Comparison of ENCODE assay signal across 8 cellular contexts in the genomic region with DNA sequence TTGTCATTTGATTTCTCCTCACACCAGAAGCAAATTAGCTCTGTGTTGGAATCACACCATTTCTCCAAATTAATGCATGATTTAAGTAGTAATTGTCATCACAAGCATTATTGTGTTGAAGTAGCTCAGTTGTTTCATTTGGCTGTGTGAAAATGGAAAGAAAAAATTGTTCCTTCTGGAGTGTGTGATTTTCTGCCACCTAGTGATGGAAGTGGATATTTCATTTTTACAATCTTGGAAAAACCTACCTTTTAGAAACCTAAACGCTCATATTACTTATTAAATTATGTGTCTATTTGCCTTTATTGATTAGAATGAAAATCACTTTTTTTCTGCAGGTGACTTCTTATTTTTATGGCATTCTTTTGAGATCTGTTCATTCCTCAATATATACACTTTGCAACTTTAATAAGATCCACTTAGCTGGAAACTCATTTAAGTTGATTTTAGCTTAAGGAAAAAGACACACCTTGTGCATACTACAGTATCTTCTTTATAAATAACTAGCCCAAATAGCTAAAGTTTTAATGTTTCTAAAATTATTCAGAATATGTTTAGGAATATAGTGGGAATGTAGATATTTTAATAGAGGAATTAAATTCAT. TPM values are rescaled to one million over a fixed set of nuclear protein-coding genes. Genes with fewer than 3 reads are reported as not detected.
DNase-seq lines count a peak whose midpoint lies in the region; ATAC-seq and TF ChIP-seq lines count a peak whose summit lies in the region.

No MANE protein-coding gene starts in this region.

- no peak for TF ChIP-seq POLR2A in upper lobe of left lung (IDR thresholded peaks at IDR 0.05)

- no peaks in the 10 kb centered on the region for H3K27me3 ChIP-seq in upper lobe of left lung

- no peaks in the 10 kb centered on the region for H3K4me1 ChIP-seq in upper lobe of left lung

- TF ChIP-seq EP300 in upper lobe of left lung (IDR thresholded peaks at IDR 0.05): no peak

- WGBS in upper lobe of left lung, 2 donors: 18 to 35% methylated on average over 1 of the region's 1 CpG

- peak in 4 of 6 experiments; percentile 36 to 44 (median 38) for TF ChIP-seq CTCF in upper lobe of left lung (IDR thresholded peaks at IDR 0.05)

- DNase-seq in GM03348 (ENCODE audit: low spot score) (peak; percentile 25), SHP77 treated with DMSO at 0.1 percent for 48 hours (lab: John Stamatoyannopoulos, UW) (peak; percentile 17), globus pallidus (ENCODE audit: low spot score) (peak; percentile 52), upper lobe of left lung (no peak), ureter (ENCODE audit: low spot score) (no peak)
- DNase-seq in effector CD4-positive, alpha-beta T cell: no peak

- ATAC-seq in HG02870 (IDR thresholded peaks at IDR 0.05; ENCODE audit: unreplicated experiment) (peak; percentile 58), upper lobe of left lung (ENCODE audit: low FRiP score in 2 of 2) (peak in 1 of 2 donors; percentile 39), GM18520 (IDR thresholded peaks at IDR 0.05; ENCODE audit: unreplicated experiment) (no peak)

- no peaks in the 10 kb centered on the region for H3K36me3 ChIP-seq in upper lobe of left lung

- H3K9me3 ChIP-seq in upper lobe of left lung: no peaks in the 10 kb centered on the region

- no peak overlapping the region for H3K4me3 ChIP-seq in upper lobe of left lung

- H3K27ac ChIP-seq in upper lobe of left lung: no peak overlapping the region

RNA-seq across cellular contexts. Expression of gene SRI, which starts 50.0 kb away (rescaled TPM):
- 100 to 1,000 TPM in 3 of 6 donors, 10 to 100 TPM in 3; 20.0 to 120 (median 91.8) TPM for total RNA-seq in upper lobe of left lung
- 158 TPM for total RNA-seq in ureter

Comparison
In these comparisons a context has a peak if more than half of its experiments do, and no peak if none do; other contexts are left out.
1. DNase-seq: peak in GM03348 (single experiment), SHP77 treated with DMSO at 0.1 percent for 48 hours (single experiment) and globus pallidus (single experiment); none in upper lobe of left lung (0 of 2), ureter (single experiment) and effector CD4-positive, alpha-beta T cell (single experiment).